6 cellular contexts compared by ENCODE assay signal in the genomic region with DNA sequence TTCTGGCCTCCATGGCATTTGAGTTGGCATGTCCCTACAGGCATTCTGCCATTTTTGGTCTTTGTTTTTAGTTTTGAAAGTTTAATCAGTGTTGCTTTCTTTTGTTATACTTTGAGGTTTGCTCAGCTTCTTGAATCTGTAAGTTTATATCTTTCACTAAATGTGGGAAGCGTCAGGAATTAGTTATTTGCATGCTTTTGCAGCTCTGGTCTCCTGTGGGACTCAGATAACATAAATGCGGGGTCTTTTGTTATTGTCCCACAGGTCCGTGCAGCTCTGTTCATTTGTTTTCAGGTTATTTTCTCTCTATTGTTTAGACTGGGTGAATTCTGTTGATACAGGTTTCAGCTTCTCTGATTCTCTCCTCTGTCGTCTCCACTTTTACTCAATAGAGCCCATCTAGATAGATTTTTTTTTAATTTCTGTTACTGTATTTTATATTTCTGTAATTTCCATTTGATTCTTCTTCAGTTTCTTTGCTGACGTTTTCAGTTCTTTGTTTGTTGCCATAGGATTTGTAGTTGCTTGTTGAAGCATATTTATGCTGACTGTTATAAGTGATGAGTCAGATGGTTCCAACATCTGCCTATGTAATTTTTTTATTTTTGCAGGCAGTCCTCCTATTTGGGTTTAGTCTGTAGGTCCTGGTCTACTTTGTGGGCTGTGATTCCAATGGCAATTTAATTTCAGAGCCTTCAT. TPM values are rescaled to one million over a fixed set of nuclear protein-coding genes. Genes with fewer than 3 reads are reported as not detected.
DNase-seq lines count a peak whose midpoint lies in the region; ATAC-seq and TF ChIP-seq lines count a peak whose summit lies in the region.
"Not testable (repeated sequence)": the region's sequence is repeated elsewhere in the genome, so short reads cannot be mapped to it uniquely, and the experiment has no call there.

No MANE protein-coding gene starts in this region.

- H3K9me3 ChIP-seq in HEK293 (ENCODE audit: control insufficient read depth, insufficient read depth, low read depth, low read length), result not testable (repeated sequence)

- not testable (repeated sequence) for BruUV-seq in MCF 10A (replicated peaks; lab: Mats Ljungman, UMichigan)

- DNase-seq in activated T-cell treated with anti-CD3 and anti-CD28 coated beads, Interleukin-2, amount 50 U/mL, for 72 hours; MCF 10A (ENCODE audit: unreplicated experiment); endothelial cell (ENCODE audit: low spot score): not testable (repeated sequence)
- DNase-seq in fibroblast of peridontal ligament (ENCODE audit: extremely low read depth), result peak; percentile 74

- ATAC-seq in SK-N-SH treated with all-trans-retinoic acid at 6 μM for 48 hours; activated T-cell treated with anti-CD3 and anti-CD28 coated beads, Interleukin-2, amount 50 U/mL, for 72 hours (replicated peaks in 1 of 2): not testable (repeated sequence)

- peaks cover 32 to 59% of the 10 kb centered on the region in 2 donors for H3K36me3 Mint-ChIP-seq in activated T-cell treated with anti-CD3 and anti-CD28 coated beads, Interleukin-2, amount 50 U/mL, for 72 hours (ENCODE audit: insufficient read depth in 2 of 2)
- H3K36me3 Mint-ChIP-seq in MCF 10A (ENCODE audit: insufficient read depth, unreplicated experiment), result peaks cover 99% of the 10 kb centered on the region
- H3K36me3 Mint-ChIP-seq in endothelial cell (ENCODE audit: low read depth, unreplicated experiment), result peaks cover 57% of the 10 kb centered on the region

- H3K27me3 Mint-ChIP-seq in activated T-cell treated with anti-CD3 and anti-CD28 coated beads, Interleukin-2, amount 50 U/mL, for 72 hours (ENCODE audit: low read depth); MCF 10A (ENCODE audit: insufficient read depth, unreplicated experiment); endothelial cell (ENCODE audit: unreplicated experiment): not testable (repeated sequence)

- H3K9me3 Mint-ChIP-seq in activated T-cell treated with anti-CD3 and anti-CD28 coated beads, Interleukin-2, amount 50 U/mL, for 72 hours; endothelial cell (ENCODE audit: unreplicated experiment): not testable (repeated sequence)
- H3K9me3 Mint-ChIP-seq in MCF 10A (ENCODE audit: unreplicated experiment), result peaks cover 19% of the 10 kb centered on the region

- POLR2A ChIA-PET in HEK293 (lab: Yijun Ruan, JAX); MCF 10A (lab: Yijun Ruan, JAX): not testable (repeated sequence)

- H3K4me1 ChIP-seq in HEK293 (ENCODE audit: control insufficient read depth, insufficient read depth, low read length), result not testable (repeated sequence)

- CTCF ChIA-PET in HEK293 (lab: Yijun Ruan, JAX); MCF 10A (lab: Yijun Ruan, JAX): not testable (repeated sequence)

- H3K27ac Mint-ChIP-seq in activated T-cell treated with anti-CD3 and anti-CD28 coated beads, Interleukin-2, amount 50 U/mL, for 72 hours, result peak overlapping the region; percentile 22
- peak overlapping the region; percentile 46 for H3K27ac Mint-ChIP-seq in MCF 10A (ENCODE audit: low read depth, unreplicated experiment)
- H3K27ac Mint-ChIP-seq in endothelial cell (ENCODE audit: unreplicated experiment), result not testable (repeated sequence)

- TF ChIP-seq CTCF in HEK293 (tag by site-specific recombination; IDR thresholded peaks at IDR 0.05); MCF 10A (IDR thresholded peaks at IDR 0.05; ENCODE audit: unreplicated experiment); endothelial cell (IDR thresholded peaks at IDR 0.05; ENCODE audit: unreplicated experiment): not testable (repeated sequence)

- H3K27ac ChIP-seq in HEK293 (ENCODE audit: extremely low read depth, low read depth, low read length), result not testable (repeated sequence)

- intact Hi-C loops in MCF 10A (cut with micrococcal nuclease), result not testable (repeated sequence)

- H3K36me3 ChIP-seq in HEK293 (ENCODE audit: control insufficient read depth in 2 of 2, insufficient read depth in 1 of 2, low read length in 2 of 2), result peaks cover 27 to 64% of the 10 kb centered on the region in 2 experiments

- peak overlapping the region in 1 of 2 donors; percentile 7 for H3K4me3 Mint-ChIP-seq in activated T-cell treated with anti-CD3 and anti-CD28 coated beads, Interleukin-2, amount 50 U/mL, for 72 hours
- H3K4me3 Mint-ChIP-seq in MCF 10A (ENCODE audit: unreplicated experiment), result not testable (repeated sequence)
- H3K4me3 Mint-ChIP-seq in endothelial cell (ENCODE audit: unreplicated experiment), result peak overlapping the region; percentile 59

- H3K4me1 Mint-ChIP-seq in activated T-cell treated with anti-CD3 and anti-CD28 coated beads, Interleukin-2, amount 50 U/mL, for 72 hours (ENCODE audit: low read depth), result peaks cover 23% of the 10 kb centered on the region
- H3K4me1 Mint-ChIP-seq in MCF 10A (ENCODE audit: insufficient read depth, unreplicated experiment), result not testable (repeated sequence)
- H3K4me1 Mint-ChIP-seq in endothelial cell (ENCODE audit: unreplicated experiment), result peaks cover 34% of the 10 kb centered on the region

- not testable (repeated sequence) for H3K4me3 ChIP-seq in HEK293 (ENCODE audit: low read depth, low read length)

TF ChIP-seq in HEK293, 187 proteins besides CTCF, POLR2A, EP300 and RAD21:
- peak; percentile 88 for TF ChIP-seq ZNF558 (tag by site-specific recombination; IDR thresholded peaks at IDR 0.05)
- TF ChIP-seq SETDB1 (IDR thresholded peaks at IDR 0.05; ENCODE audit: insufficient read length, low read length), result peak; percentile 31

TF ChIP-seq in SK-N-SH treated with all-trans-retinoic acid at 6 μM for 48 hours, 23 proteins besides CTCF, POLR2A, EP300 and RAD21:
- TF ChIP-seq ZFP30 (CRISPR knock-in tag; IDR thresholded peaks at IDR 0.05), result peak; percentile 95
TF ChIP-seq in SK-N-SH treated with all-trans-retinoic acid at 6 μM for 48 hours: peak in this region for 1; not testable (repeated sequence) for 22.

RNA-seq across cellular contexts. Expression of a gene that starts 31.5 kb away (rescaled TPM):
- 10 to 100 TPM; 14.3 to 14.5 TPM for total RNA-seq in activated T-cell treated with anti-CD3 and anti-CD28 coated beads, Interleukin-2, amount 50 U/mL, for 72 hours
- 26.9 and 28.1 TPM in 2 replicates for total RNA-seq in MCF 10A (2022)
- 22.4 TPM for total RNA-seq in endothelial cell (ENCODE audit: unreplicated experiment)
